Comparison of ENCODE assay signal across 18 cellular contexts in the genomic region with DNA sequence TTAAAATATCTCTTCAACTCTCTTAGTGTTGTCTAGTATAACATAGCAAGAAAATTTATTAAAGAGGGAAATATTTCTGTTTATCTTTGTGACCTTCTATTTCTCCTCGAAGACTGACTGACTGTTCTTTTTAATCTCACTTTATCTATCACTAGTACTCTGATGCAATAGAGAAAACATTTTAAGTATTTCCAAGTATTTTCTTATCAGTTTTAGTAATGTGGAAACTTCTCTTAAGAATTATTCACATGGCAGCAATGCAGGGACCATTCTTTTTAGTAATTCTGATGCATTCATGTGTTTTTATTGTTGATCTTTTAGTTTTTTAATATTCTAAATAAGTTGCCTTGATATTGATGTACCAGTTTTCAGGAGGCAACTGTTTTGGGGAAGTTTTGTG.
A peak's percentile ranks its signal among the peaks of the same experiment; 100 is the strongest.
DNase-seq lines count a peak whose midpoint lies in the region; ATAC-seq and TF ChIP-seq lines count a peak whose summit lies in the region.
"Had no signal": no experiment of that assay in that cellular context is flagged by ENCODE, and none has a peak within 500 bp of the region (broad histone marks: within the 10 kb centered on the region; RNA-seq: fewer than 3 reads in every experiment).

No MANE protein-coding gene starts in this region.

- no peaks in the 10 kb centered on the region for H3K9me2 ChIP-seq in SK-N-SH

- ATAC-seq in HG03520 (IDR thresholded peaks at IDR 0.05; ENCODE audit: unreplicated experiment) (no peak), left lobe of liver (no peak)
- ATAC-seq: natural killer cell treated with Interleukin-12 subunit alpha and Interleukin-12 subunit beta and Interleukin-15 and Interleukin-18, amount 100 ng/mL, for 72 hours; PC-3 had no signal

- POLR2A ChIA-PET in SK-N-SH (lab: Yijun Ruan, JAX): no interaction called here

- no peak for TF ChIP-seq RAD21 in SK-N-SH (IDR thresholded peaks at IDR 0.05; ENCODE audit: low read length)

- H3K36me3 ChIP-seq in SK-N-SH (replicated peaks in 1 of 2; ENCODE audit: control insufficient read depth in 1 of 2, insufficient read depth in 2 of 2, low read length in 1 of 2): peaks cover 26 to 27% of the 10 kb centered on the region in 2 experiments
- H3K36me3 ChIP-seq in brain microvascular endothelial cell (replicated peaks): no peaks in the 10 kb centered on the region
- H3K36me3 ChIP-seq: thyroid gland had no signal

- H3F3A ChIP-seq in SK-N-SH (replicated peaks; ENCODE audit: insufficient read depth): peaks cover 73% of the 10 kb centered on the region

- H3K27me3 ChIP-seq in SK-N-SH (ENCODE audit: insufficient read depth): no peaks in the 10 kb centered on the region
- no peaks in the 10 kb centered on the region for H3K27me3 ChIP-seq in brain microvascular endothelial cell (replicated peaks)
- H3K27me3 ChIP-seq: spleen, thyroid gland had no signal

- H3K4me1 ChIP-seq in SK-N-SH (ENCODE audit: control insufficient read depth in 1 of 2, insufficient read depth in 2 of 2, low read depth in 1 of 2, low read length in 1 of 2): peaks cover 43 to 49% of the 10 kb centered on the region in 2 experiments; a peak in 3 of 4 replicates

- CTCF ChIA-PET in SK-N-SH (lab: Yijun Ruan, JAX): interaction anchor here (0.7 to 1.2 kb wide), 2 partner anchors 114 to 364 kb away, joined by 3 read pairs; no protein-coding TSS in a partner anchor

- H3K4me3 ChIP-seq in SK-N-SH (ENCODE audit: low read depth in 2 of 2, low read length in 1 of 2) (no peak overlapping the region), brain microvascular endothelial cell (ENCODE audit: low read depth, low read length) (no peak overlapping the region)
- H3K4me3 ChIP-seq: coronary artery, spleen, thyroid gland had no signal

- peak overlapping the region; percentile 30; the same call in 1 of the 2 replicates for H3K9ac ChIP-seq in SK-N-SH

- TF ChIP-seq CTCF in SK-N-SH (IDR thresholded peaks at IDR 0.05): no peak
- no peak for TF ChIP-seq CTCF in brain microvascular endothelial cell (IDR thresholded peaks at IDR 0.05; ENCODE audit: low read depth, low read length, missing control alignments)

- WGBS in SK-N-SH (ENCODE audit: low lambda C conversion rate): 13% methylated on average over 1 of the region's 1 CpG

- TF ChIP-seq EP300 in SK-N-SH (IDR thresholded peaks at IDR 0.05; ENCODE audit: borderline replicate concordance in 1 of 2, low read depth in 1 of 2, low read length in 1 of 2): peak in 1 of 2 experiments; percentile 67; a peak in 1 of 4 replicates

- H3K9me3 ChIP-seq in SK-N-SH: no peaks in the 10 kb centered on the region
- H3K9me3 ChIP-seq: spleen, thyroid gland had no signal

- peak overlapping the region; percentile 1; the same call in 1 of the 2 replicates for H3K4me2 ChIP-seq in SK-N-SH

- H3K79me2 ChIP-seq in SK-N-SH (ENCODE audit: insufficient read depth): peaks cover 91% of the 10 kb centered on the region

- peak overlapping the region; percentile 68 to 79; a peak in 3 of 4 replicates for H3K27ac ChIP-seq in SK-N-SH (ENCODE audit: low read depth in 2 of 2, low read length in 1 of 2)
- H3K27ac ChIP-seq in brain microvascular endothelial cell: peak overlapping the region; percentile 76
- H3K27ac ChIP-seq: spleen, thyroid gland had no signal

- in situ Hi-C loops in brain microvascular endothelial cell (cut with HindIII; ENCODE audit: low pct_ligation_motif_present, low sequenced_read_pairs): no loop called here

- H2AFZ ChIP-seq in SK-N-SH (ENCODE audit: low read depth): no peak overlapping the region

- DNase-seq in EH (ENCODE audit: low read depth) (peak; percentile 58), SK-N-SH (no peak), brain microvascular endothelial cell (no peak), iris pigment epithelial cell (ENCODE audit: low read depth) (peak; percentile 68), left lobe of liver (ENCODE audit: low spot score) (no peak), NCI-H146 treated with DMSO at 0.1 percent for 48 hours (lab: John Stamatoyannopoulos, UW; ENCODE audit: unreplicated experiment) (no peak), GM19240 (ENCODE audit: insufficient read length, low spot score) (no peak)
- DNase-seq: activated CD4-positive, alpha-beta memory T cell treated with anti-CD3 and anti-CD28 coated beads for 36 hours; DMS 273 treated with DMSO at 0.1 percent for 48 hours; KG1; mammary epithelial cell; NCI-H1092 treated with DMSO at 0.1 percent for 48 hours; PC-3; spleen; thyroid gland had no signal

- H4K20me1 ChIP-seq in SK-N-SH (ENCODE audit: insufficient read depth): no peaks in the 10 kb centered on the region

TF ChIP-seq in SK-N-SH, 30 proteins besides CTCF, POLR2A, EP300 and RAD21 (continues in another document):
- no peak for TF ChIP-seq RCOR1 (IDR thresholded peaks at IDR 0.05; ENCODE audit: low read length)
- peak; percentile 61; the same call in 1 of the 2 replicates for TF ChIP-seq FOSL2 (IDR thresholded peaks at IDR 0.05; ENCODE audit: borderline replicate concordance, low read depth)
- no peak for TF ChIP-seq FOXJ3 (CRISPR knock-in tag; IDR thresholded peaks at IDR 0.05)
- TF ChIP-seq CHD2 (IDR thresholded peaks at IDR 0.05; ENCODE audit: low read length, partially characterized antibody): no peak
- no peak for TF ChIP-seq ELF1 (IDR thresholded peaks at IDR 0.05)
- TF ChIP-seq JUND (IDR thresholded peaks at IDR 0.05): peak; percentile 56
- TF ChIP-seq MEF2A (IDR thresholded peaks at IDR 0.05; ENCODE audit: borderline replicate concordance, low read depth): no peak
- no peak for TF ChIP-seq NRF1 (IDR thresholded peaks at IDR 0.05; ENCODE audit: low read depth, low read length)
- peak; percentile 46; the same call in 1 of the 2 replicates for TF ChIP-seq NFIC (IDR thresholded peaks at IDR 0.05; ENCODE audit: borderline replicate concordance)
- TF ChIP-seq, protein P1, sequence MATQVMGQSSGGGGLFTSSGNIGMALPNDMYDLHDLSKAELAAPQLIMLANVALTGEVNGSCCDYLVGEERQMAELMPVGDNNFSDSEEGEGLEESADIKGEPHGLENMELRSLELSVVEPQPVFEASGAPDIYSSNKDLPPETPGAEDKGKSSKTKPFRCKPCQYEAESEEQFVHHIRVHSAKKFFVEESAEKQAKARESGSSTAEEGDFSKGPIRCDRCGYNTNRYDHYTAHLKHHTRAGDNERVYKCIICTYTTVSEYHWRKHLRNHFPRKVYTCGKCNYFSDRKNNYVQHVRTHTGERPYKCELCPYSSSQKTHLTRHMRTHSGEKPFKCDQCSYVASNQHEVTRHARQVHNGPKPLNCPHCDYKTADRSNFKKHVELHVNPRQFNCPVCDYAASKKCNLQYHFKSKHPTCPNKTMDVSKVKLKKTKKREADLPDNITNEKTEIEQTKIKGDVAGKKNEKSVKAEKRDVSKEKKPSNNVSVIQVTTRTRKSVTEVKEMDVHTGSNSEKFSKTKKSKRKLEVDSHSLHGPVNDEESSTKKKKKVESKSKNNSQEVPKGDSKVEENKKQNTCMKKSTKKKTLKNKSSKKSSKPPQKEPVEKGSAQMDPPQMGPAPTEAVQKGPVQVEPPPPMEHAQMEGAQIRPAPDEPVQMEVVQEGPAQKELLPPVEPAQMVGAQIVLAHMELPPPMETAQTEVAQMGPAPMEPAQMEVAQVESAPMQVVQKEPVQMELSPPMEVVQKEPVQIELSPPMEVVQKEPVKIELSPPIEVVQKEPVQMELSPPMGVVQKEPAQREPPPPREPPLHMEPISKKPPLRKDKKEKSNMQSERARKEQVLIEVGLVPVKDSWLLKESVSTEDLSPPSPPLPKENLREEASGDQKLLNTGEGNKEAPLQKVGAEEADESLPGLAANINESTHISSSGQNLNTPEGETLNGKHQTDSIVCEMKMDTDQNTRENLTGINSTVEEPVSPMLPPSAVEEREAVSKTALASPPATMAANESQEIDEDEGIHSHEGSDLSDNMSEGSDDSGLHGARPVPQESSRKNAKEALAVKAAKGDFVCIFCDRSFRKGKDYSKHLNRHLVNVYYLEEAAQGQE (IDR thresholded peaks at IDR 0.05; ENCODE audit: low read depth, low read length): no peak
- TF ChIP-seq SIN3A (IDR thresholded peaks at IDR 0.05; ENCODE audit: borderline replicate concordance, low read depth, low read length): no peak
- no peak for TF ChIP-seq IRF3 (IDR thresholded peaks at IDR 0.05; ENCODE audit: low read depth, low read length)
- TF ChIP-seq, protein P2, sequence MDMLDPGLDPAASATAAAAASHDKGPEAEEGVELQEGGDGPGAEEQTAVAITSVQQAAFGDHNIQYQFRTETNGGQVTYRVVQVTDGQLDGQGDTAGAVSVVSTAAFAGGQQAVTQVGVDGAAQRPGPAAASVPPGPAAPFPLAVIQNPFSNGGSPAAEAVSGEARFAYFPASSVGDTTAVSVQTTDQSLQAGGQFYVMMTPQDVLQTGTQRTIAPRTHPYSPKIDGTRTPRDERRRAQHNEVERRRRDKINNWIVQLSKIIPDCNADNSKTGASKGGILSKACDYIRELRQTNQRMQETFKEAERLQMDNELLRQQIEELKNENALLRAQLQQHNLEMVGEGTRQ (IDR thresholded peaks at IDR 0.05; ENCODE audit: borderline replicate concordance, low read depth, low read length): no peak
- TF ChIP-seq ZBTB33 (IDR thresholded peaks at IDR 0.05; ENCODE audit: borderline replicate concordance, low read depth): no peak
- TF ChIP-seq TEAD4 (IDR thresholded peaks at IDR 0.05; ENCODE audit: borderline replicate concordance, insufficient read depth): peak; percentile 37; the same call in 1 of the 2 replicates

Comparison
In these comparisons a context has a peak if more than half of its experiments do, and no peak if none do; other contexts are left out.
1. DNase-seq: peak in EH (single experiment) and iris pigment epithelial cell (single experiment); none in SK-N-SH (single experiment), brain microvascular endothelial cell (single experiment), left lobe of liver (single experiment), NCI-H146 treated with DMSO at 0.1 percent for 48 hours (single experiment) and GM19240 (single experiment).